ENCODE assay signal across 1 cellular context in genomic region chr2:216108967-216109921, GRCh38.
TF ChIP-seq lines count a peak whose summit lies in the region.

TSS of gene XRCC5 (plus strand) at chr2:216109348. CDS start at chr2:216109437, 89 bp downstream.

TF ChIP-seq in WTC11, 78 proteins besides CTCF, POLR2A, EP300 and RAD21 (continued from another document and continues in another):
- no peak for TF ChIP-seq ERG (CRISPR knock-in tag; IDR thresholded peaks at IDR 0.05)
- no peak for TF ChIP-seq MLX (CRISPR knock-in tag; IDR thresholded peaks at IDR 0.05)
- TF ChIP-seq E2F5 (CRISPR knock-in tag; IDR thresholded peaks at IDR 0.05): peak; percentile 95
- peak; percentile 76; the same call in 1 of the 2 replicates for TF ChIP-seq SMAD3 (CRISPR knock-in tag; IDR thresholded peaks at IDR 0.05; ENCODE audit: borderline replicate concordance)
- TF ChIP-seq NR2C2 (CRISPR knock-in tag; IDR thresholded peaks at IDR 0.05): no peak
- no peak for TF ChIP-seq ZNF121 (CRISPR knock-in tag; IDR thresholded peaks at IDR 0.05)
- TF ChIP-seq, protein P1, sequence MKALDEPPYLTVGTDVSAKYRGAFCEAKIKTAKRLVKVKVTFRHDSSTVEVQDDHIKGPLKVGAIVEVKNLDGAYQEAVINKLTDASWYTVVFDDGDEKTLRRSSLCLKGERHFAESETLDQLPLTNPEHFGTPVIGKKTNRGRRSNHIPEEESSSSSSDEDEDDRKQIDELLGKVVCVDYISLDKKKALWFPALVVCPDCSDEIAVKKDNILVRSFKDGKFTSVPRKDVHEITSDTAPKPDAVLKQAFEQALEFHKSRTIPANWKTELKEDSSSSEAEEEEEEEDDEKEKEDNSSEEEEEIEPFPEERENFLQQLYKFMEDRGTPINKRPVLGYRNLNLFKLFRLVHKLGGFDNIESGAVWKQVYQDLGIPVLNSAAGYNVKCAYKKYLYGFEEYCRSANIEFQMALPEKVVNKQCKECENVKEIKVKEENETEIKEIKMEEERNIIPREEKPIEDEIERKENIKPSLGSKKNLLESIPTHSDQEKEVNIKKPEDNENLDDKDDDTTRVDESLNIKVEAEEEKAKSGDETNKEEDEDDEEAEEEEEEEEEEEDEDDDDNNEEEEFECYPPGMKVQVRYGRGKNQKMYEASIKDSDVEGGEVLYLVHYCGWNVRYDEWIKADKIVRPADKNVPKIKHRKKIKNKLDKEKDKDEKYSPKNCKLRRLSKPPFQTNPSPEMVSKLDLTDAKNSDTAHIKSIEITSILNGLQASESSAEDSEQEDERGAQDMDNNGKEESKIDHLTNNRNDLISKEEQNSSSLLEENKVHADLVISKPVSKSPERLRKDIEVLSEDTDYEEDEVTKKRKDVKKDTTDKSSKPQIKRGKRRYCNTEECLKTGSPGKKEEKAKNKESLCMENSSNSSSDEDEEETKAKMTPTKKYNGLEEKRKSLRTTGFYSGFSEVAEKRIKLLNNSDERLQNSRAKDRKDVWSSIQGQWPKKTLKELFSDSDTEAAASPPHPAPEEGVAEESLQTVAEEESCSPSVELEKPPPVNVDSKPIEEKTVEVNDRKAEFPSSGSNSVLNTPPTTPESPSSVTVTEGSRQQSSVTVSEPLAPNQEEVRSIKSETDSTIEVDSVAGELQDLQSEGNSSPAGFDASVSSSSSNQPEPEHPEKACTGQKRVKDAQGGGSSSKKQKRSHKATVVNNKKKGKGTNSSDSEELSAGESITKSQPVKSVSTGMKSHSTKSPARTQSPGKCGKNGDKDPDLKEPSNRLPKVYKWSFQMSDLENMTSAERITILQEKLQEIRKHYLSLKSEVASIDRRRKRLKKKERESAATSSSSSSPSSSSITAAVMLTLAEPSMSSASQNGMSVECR (CRISPR knock-in tag; IDR thresholded peaks at IDR 0.05; ENCODE audit: borderline replicate concordance): peak; percentile 83
- TF ChIP-seq IRF2 (CRISPR knock-in tag; IDR thresholded peaks at IDR 0.05; ENCODE audit: borderline replicate concordance, low read depth): no peak
- no peak for TF ChIP-seq KAT7 (CRISPR knock-in tag; IDR thresholded peaks at IDR 0.05; ENCODE audit: borderline replicate concordance)
- TF ChIP-seq, protein P2, sequence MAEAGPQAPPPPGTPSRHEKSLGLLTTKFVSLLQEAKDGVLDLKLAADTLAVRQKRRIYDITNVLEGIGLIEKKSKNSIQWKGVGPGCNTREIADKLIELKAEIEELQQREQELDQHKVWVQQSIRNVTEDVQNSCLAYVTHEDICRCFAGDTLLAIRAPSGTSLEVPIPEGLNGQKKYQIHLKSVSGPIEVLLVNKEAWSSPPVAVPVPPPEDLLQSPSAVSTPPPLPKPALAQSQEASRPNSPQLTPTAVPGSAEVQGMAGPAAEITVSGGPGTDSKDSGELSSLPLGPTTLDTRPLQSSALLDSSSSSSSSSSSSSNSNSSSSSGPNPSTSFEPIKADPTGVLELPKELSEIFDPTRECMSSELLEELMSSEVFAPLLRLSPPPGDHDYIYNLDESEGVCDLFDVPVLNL (CRISPR knock-in tag; IDR thresholded peaks at IDR 0.05; ENCODE audit: borderline replicate concordance, low read depth): peak; percentile 54; the same call in 1 of the 2 replicates
- TF ChIP-seq ATF6 (CRISPR knock-in tag; IDR thresholded peaks at IDR 0.05): no peak
- no peak for TF ChIP-seq FOXJ3 (CRISPR knock-in tag; IDR thresholded peaks at IDR 0.05; ENCODE audit: borderline replicate concordance)
- TF ChIP-seq ETV6 (CRISPR knock-in tag; IDR thresholded peaks at IDR 0.05): peak; percentile 99
- no peak for TF ChIP-seq ELF4 (CRISPR knock-in tag; IDR thresholded peaks at IDR 0.05; ENCODE audit: low read depth)
- peak; percentile 62 for TF ChIP-seq FOXK1 (CRISPR knock-in tag; IDR thresholded peaks at IDR 0.05)
- TF ChIP-seq OVOL2 (CRISPR knock-in tag; IDR thresholded peaks at IDR 0.05; ENCODE audit: borderline replicate concordance): no peak
- TF ChIP-seq, protein P3, sequence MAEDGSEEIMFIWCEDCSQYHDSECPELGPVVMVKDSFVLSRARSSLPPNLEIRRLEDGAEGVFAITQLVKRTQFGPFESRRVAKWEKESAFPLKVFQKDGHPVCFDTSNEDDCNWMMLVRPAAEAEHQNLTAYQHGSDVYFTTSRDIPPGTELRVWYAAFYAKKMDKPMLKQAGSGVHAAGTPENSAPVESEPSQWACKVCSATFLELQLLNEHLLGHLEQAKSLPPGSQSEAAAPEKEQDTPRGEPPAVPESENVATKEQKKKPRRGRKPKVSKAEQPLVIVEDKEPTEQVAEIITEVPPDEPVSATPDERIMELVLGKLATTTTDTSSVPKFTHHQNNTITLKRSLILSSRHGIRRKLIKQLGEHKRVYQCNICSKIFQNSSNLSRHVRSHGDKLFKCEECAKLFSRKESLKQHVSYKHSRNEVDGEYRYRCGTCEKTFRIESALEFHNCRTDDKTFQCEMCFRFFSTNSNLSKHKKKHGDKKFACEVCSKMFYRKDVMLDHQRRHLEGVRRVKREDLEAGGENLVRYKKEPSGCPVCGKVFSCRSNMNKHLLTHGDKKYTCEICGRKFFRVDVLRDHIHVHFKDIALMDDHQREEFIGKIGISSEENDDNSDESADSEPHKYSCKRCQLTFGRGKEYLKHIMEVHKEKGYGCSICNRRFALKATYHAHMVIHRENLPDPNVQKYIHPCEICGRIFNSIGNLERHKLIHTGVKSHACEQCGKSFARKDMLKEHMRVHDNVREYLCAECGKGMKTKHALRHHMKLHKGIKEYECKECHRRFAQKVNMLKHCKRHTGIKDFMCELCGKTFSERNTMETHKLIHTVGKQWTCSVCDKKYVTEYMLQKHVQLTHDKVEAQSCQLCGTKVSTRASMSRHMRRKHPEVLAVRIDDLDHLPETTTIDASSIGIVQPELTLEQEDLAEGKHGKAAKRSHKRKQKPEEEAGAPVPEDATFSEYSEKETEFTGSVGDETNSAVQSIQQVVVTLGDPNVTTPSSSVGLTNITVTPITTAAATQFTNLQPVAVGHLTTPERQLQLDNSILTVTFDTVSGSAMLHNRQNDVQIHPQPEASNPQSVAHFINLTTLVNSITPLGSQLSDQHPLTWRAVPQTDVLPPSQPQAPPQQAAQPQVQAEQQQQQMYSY (CRISPR knock-in tag; IDR thresholded peaks at IDR 0.05): peak; percentile 62
- TF ChIP-seq GRHL2 (CRISPR knock-in tag; IDR thresholded peaks at IDR 0.05; ENCODE audit: insufficient replicate concordance, severe bottlenecking): no peak
- TF ChIP-seq MXD4 (CRISPR knock-in tag; IDR thresholded peaks at IDR 0.05; ENCODE audit: borderline replicate concordance): no peak
- no peak for TF ChIP-seq JUN (CRISPR knock-in tag; IDR thresholded peaks at IDR 0.05)
- TF ChIP-seq HMGA2 (CRISPR knock-in tag; IDR thresholded peaks at IDR 0.05): no peak
- no peak for TF ChIP-seq ZNF317 (CRISPR knock-in tag; IDR thresholded peaks at IDR 0.05; ENCODE audit: borderline replicate concordance, low read depth)
- TF ChIP-seq, protein P4, sequence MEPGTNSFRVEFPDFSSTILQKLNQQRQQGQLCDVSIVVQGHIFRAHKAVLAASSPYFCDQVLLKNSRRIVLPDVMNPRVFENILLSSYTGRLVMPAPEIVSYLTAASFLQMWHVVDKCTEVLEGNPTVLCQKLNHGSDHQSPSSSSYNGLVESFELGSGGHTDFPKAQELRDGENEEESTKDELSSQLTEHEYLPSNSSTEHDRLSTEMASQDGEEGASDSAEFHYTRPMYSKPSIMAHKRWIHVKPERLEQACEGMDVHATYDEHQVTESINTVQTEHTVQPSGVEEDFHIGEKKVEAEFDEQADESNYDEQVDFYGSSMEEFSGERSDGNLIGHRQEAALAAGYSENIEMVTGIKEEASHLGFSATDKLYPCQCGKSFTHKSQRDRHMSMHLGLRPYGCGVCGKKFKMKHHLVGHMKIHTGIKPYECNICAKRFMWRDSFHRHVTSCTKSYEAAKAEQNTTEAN (CRISPR knock-in tag; IDR thresholded peaks at IDR 0.05): peak; percentile 83; the same call in 1 of the 2 replicates
- TF ChIP-seq GABPB1 (CRISPR knock-in tag; IDR thresholded peaks at IDR 0.05): peak; percentile 65
- no peak for TF ChIP-seq ESRRA (CRISPR knock-in tag; IDR thresholded peaks at IDR 0.05; ENCODE audit: borderline replicate concordance)
- TF ChIP-seq USF2 (CRISPR knock-in tag; IDR thresholded peaks at IDR 0.05): 0 out of 2 replicates have a peak, but pooled peaks have one; percentile 6
- TF ChIP-seq ZNF232 (CRISPR knock-in tag; IDR thresholded peaks at IDR 0.05): 0 out of 2 replicates have a peak, but pooled peaks have one; percentile 67
- no peak for TF ChIP-seq ZNF416 (CRISPR knock-in tag; IDR thresholded peaks at IDR 0.05)
- TF ChIP-seq MYBL2 (CRISPR knock-in tag; IDR thresholded peaks at IDR 0.05): peak; percentile 80
- TF ChIP-seq NR3C1 (CRISPR knock-in tag; conservative IDR thresholded peaks at IDR 0.05; ENCODE audit: low read depth): no peak
- TF ChIP-seq FOXP1 (CRISPR knock-in tag; IDR thresholded peaks at IDR 0.05; ENCODE audit: borderline replicate concordance): peak; percentile 78
- TF ChIP-seq AR (CRISPR knock-in tag; IDR thresholded peaks at IDR 0.05): no peak
- TF ChIP-seq USF1 (CRISPR knock-in tag; IDR thresholded peaks at IDR 0.05): peak; percentile 53; the same call in 1 of the 2 replicates
- no peak for TF ChIP-seq EMX1 (CRISPR knock-in tag; IDR thresholded peaks at IDR 0.05)
